ENCODE assay signal across 17 cellular contexts in the genomic region with DNA sequence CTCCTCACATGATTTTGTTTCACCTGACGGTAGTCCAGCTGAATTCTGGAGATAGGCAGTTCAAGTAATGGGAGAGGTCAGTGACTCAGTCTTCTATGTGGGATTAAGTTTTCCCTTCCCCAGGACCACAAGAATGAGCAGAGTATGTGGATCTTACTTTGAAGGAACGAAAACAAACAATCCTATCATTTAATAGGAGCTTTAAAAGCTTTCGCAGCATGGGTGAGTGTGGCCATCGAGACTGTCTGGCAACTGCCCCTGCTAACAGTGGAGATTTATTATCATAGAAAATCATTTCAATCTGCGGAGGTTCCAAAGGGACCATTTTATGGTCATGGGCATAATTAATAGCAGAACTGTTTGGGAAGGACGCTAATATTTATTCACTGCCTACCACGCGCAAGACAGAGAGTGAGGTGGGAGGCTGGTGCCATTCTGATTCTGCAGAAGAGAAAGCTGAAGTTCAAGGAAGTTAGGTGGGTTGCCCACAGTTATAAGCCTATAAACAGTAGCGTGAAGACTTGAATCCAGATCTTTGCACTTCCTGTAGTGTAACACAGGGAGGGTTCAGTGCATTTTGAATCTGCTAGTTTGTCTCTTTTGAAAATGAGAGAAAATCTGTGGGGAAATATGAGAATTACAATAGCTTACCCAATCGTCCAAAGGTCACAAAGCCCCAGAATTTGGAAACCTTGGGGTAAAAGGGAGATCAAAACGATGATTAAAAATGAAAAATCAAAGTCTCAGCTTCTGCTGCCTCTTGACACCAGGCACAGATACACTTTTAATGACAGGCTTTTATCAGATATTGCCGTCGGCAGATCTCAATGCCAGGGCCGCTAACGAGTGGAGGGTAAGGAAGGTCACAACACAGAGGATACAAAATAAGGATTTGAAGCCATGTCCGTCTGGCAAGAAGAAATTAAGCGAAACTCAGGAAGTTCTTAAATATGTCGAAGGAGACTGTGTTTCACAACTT.
DNase-seq lines count a peak whose midpoint lies in the region; FAIRE-seq and TF ChIP-seq lines count a peak whose summit lies in the region.
"Had no signal": no experiment of that assay in that cellular context is flagged by ENCODE, and none has a peak within 500 bp of the region (broad histone marks: within the 10 kb centered on the region; RNA-seq: fewer than 3 reads in every experiment).

No MANE protein-coding gene starts in this region.

- TF ChIP-seq CTCF in VCaP (conservative IDR thresholded peaks at IDR 0.05) = no peak
- TF ChIP-seq CTCF in vagina (IDR thresholded peaks at IDR 0.05) = no peak

- H3K9me3 ChIP-seq in vagina = no peaks in the 10 kb centered on the region
- H3K9me3 ChIP-seq: left lung had no signal

- no peaks in the 10 kb centered on the region for H3K27me3 ChIP-seq in vagina
- H3K27me3 ChIP-seq: left lung had no signal

- intact Hi-C loops in activated CD4-positive, alpha-beta T cell treated with anti-CD3 and anti-CD28 coated beads, Interleukin-2, amount 10 ng/mL, durations not matched to agents 24 days and 14 days (cut with micrococcal nuclease) = loop anchor here (10.0 kb wide), 1 partner anchor 218 kb away; no protein-coding TSS in a partner anchor
- intact Hi-C loops in vagina (cut with DNase I) = no loop called here

- H3K9me3 Mint-ChIP-seq in activated CD4-positive, alpha-beta T cell treated with anti-CD3 and anti-CD28 coated beads, Interleukin-2, amount 10 ng/mL, durations not matched to agents 24 days and 14 days = no peaks in the 10 kb centered on the region
- H3K9me3 Mint-ChIP-seq: endodermal cell; naive thymus-derived CD8-positive, alpha-beta T cell had no signal

- DNase-seq in activated CD4-positive, alpha-beta T cell treated with anti-CD3 and anti-CD28 coated beads, Interleukin-2, amount 10 ng/mL, durations not matched to agents 24 days and 14 days = peak; percentile 46
- no peak for DNase-seq in activated CD4-positive, alpha-beta T cell treated with anti-CD3 and anti-CD28 coated beads for 48 hours
- DNase-seq in iris pigment epithelial cell (ENCODE audit: low read depth) (peak; percentile 92), vagina (ENCODE audit: extremely low spot score in 2 of 2) (no peak), GM12891 (ENCODE audit: insufficient read length, low spot score) (no peak), erythroblast (lab: John Stamatoyannopoulos, UW) (no peak)
- DNase-seq in stimulated activated CD4-positive, alpha-beta T cell treated with anti-CD3 and anti-CD28 coated beads, Interleukin-12 subunit alpha, Interleukin-12 subunit beta, amount 100 ng/mL, for 4 hours = no peak
- DNase-seq: activated effector memory CD4-positive, alpha-beta T cell treated with Interleukin-2 at 50 U/mL for 16 hours; endodermal cell; KBM-7; left lung; naive thymus-derived CD8-positive, alpha-beta T cell; NCI-H526 treated with DMSO at 0.1 percent for 48 hours; T1000 had no signal

- peaks cover 2% of the 10 kb centered on the region for H3K36me3 Mint-ChIP-seq in activated CD4-positive, alpha-beta T cell treated with anti-CD3 and anti-CD28 coated beads, Interleukin-2, amount 10 ng/mL, durations not matched to agents 24 days and 14 days (ENCODE audit: low read depth)
- H3K36me3 Mint-ChIP-seq: naive thymus-derived CD8-positive, alpha-beta T cell had no signal

- H3K27ac Mint-ChIP-seq in activated CD4-positive, alpha-beta T cell treated with anti-CD3 and anti-CD28 coated beads, Interleukin-2, amount 10 ng/mL, durations not matched to agents 24 days and 14 days = no peak overlapping the region
- H3K27ac Mint-ChIP-seq: endodermal cell had no signal

- H3K4me1 ChIP-seq in vagina = no peaks in the 10 kb centered on the region
- H3K4me1 ChIP-seq: left lung had no signal

- H3K4me3 ChIP-seq in vagina = no peak overlapping the region
- H3K4me3 ChIP-seq: left lung, skin epidermis had no signal

- no peak for TF ChIP-seq POLR2A in vagina (IDR thresholded peaks at IDR 0.05)
- no peak for TF ChIP-seq POLR2A in GM12891 (IDR thresholded peaks at IDR 0.05; ENCODE audit: low read depth, low read length)
- no peak for TF ChIP-seq POLR2A in erythroblast (IDR thresholded peaks at IDR 0.05; ENCODE audit: low read length)

- peak overlapping the region; percentile 59 for H3K27ac ChIP-seq in VCaP
- peak overlapping the region; percentile 29 for H3K27ac ChIP-seq in vagina
- H3K27ac ChIP-seq: 22Rv1, left lung, skin epidermis had no signal

- peaks cover 10% of the 10 kb centered on the region for H3K4me1 Mint-ChIP-seq in activated CD4-positive, alpha-beta T cell treated with anti-CD3 and anti-CD28 coated beads, Interleukin-2, amount 10 ng/mL, durations not matched to agents 24 days and 14 days

- no peak overlapping the region for H3K4me3 Mint-ChIP-seq in activated CD4-positive, alpha-beta T cell treated with anti-CD3 and anti-CD28 coated beads, Interleukin-2, amount 10 ng/mL, durations not matched to agents 24 days and 14 days
- H3K4me3 Mint-ChIP-seq: endodermal cell; naive thymus-derived CD8-positive, alpha-beta T cell had no signal

- H3K36me3 ChIP-seq in vagina = no peaks in the 10 kb centered on the region
- H3K36me3 ChIP-seq: left lung had no signal

- no peaks in the 10 kb centered on the region for H3K27me3 Mint-ChIP-seq in activated CD4-positive, alpha-beta T cell treated with anti-CD3 and anti-CD28 coated beads, Interleukin-2, amount 10 ng/mL, durations not matched to agents 24 days and 14 days
- H3K27me3 Mint-ChIP-seq: naive thymus-derived CD8-positive, alpha-beta T cell had no signal

- no peak for FAIRE-seq in GM12891 (lab: Jason Lieb, UNC)

TF ChIP-seq in GM12891, 5 proteins besides CTCF, POLR2A, EP300 and RAD21:
- TF ChIP-seq POLR2AphosphoS5 (IDR thresholded peaks at IDR 0.05; ENCODE audit: low read depth, low read length) (no peak), PAX5 (IDR thresholded peaks at IDR 0.05; ENCODE audit: insufficient read depth, low read length, severe bottlenecking) (no peak)

Comparison
In these comparisons a context has a peak if more than half of its experiments do, and no peak if none do; other contexts are left out.
1. DNase-seq: peak in activated CD4-positive, alpha-beta T cell treated with anti-CD3 and anti-CD28 coated beads, Interleukin-2, amount 10 ng/mL, durations not matched to agents 24 days and 14 days (single experiment) and iris pigment epithelial cell (single experiment); none in activated CD4-positive, alpha-beta T cell treated with anti-CD3 and anti-CD28 coated beads for 48 hours (single experiment), vagina (0 of 2), stimulated activated CD4-positive, alpha-beta T cell treated with anti-CD3 and anti-CD28 coated beads, Interleukin-12 subunit alpha, Interleukin-12 subunit beta, amount 100 ng/mL, for 4 hours (single experiment), GM12891 (single experiment) and erythroblast (0 of 2).